Comparison of ENCODE assay signal across 8 cellular contexts in the genomic region with DNA sequence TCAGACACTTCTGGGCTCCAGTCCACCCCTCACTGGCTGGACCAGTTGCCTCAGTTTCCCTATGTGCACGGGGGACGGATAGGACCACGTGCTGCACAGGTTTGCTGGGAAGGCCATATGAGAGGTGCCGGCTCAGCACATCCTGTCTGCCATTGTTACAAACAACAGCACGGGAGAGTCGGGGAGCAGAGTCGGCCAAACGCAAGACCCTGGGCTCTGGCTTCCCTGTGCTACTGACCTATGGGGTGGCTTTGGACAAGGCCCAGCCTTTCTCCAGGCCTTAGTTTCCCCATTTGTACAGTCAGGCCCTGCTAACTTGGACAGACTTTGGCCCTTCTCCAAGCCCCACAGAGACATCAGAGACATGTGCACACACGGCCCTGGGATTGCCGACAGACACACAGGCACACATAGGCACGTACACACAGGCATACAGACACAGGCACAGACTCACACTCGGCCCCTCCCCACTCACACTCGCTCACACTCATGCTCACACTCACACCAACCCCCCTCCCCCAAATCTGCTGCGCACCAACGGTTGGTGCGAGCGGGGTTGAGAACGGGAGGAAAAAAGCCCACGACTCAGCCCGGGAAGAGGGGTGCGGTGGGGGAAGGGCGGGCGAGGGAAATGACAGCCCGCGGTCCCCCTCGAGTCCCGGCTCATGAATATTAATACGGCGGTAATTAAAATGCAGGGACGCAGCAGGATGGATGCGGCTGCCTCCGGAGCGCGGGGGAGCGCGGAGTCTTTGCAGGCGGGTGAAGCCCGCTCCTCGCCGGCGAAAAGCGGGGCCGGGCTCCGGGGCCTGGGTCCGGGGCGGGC.
DNase-seq lines count a peak whose midpoint lies in the region; ATAC-seq, FAIRE-seq and TF ChIP-seq lines count a peak whose summit lies in the region.

No MANE protein-coding gene starts in this region.

- CTCF ChIA-PET in CD4-positive, alpha-beta T cell (lab: Charles Lee), result no interaction called here
- CTCF ChIA-PET in HCT116 (lab: Charles Lee), result no interaction called here
- CTCF ChIA-PET in K562 (lab: Yijun Ruan, JAX; ENCODE audit: low intra/inter-chr PET ratio), result interaction anchor here (0.5 kb wide), 1 partner anchor 122 kb away, joined by 3 read pairs; no protein-coding TSS in a partner anchor

- peak overlapping the region; percentile 77 for H3K27ac ChIP-seq in CD4-positive, alpha-beta T cell (ENCODE audit: low read depth, low read length)
- H3K27ac ChIP-seq in HCT116 (ENCODE audit: low read depth, low read length) (peak overlapping the region; percentile 100), RWPE2 (ENCODE audit: poor library complexity, severe bottlenecking) (peak overlapping the region; percentile 89), K562 (ENCODE audit: extremely low read depth, low read depth, low read length) (peak overlapping the region; percentile 100)

- TF ChIP-seq POLR2A in HCT116 (IDR thresholded peaks at IDR 0.05; ENCODE audit: borderline replicate concordance, extremely low read depth, insufficient read depth, insufficient read length) (peak; percentile 41), K562 (conservative IDR thresholded peaks at IDR 0.05) (peak; percentile 17)

- H3K27me3 Mint-ChIP-seq in CD4-positive, alpha-beta T cell, result peaks cover 5% of the 10 kb centered on the region
- H3K27me3 Mint-ChIP-seq in immature natural killer cell (ENCODE audit: low read depth in 3 of 3), result peaks cover 15 to 32% (median 18%) of the 10 kb centered on the region in 3 donors

- H3K4me2 ChIP-seq in HCT116 (ENCODE audit: low read length) (peak overlapping the region; percentile 92), K562 (ENCODE audit: insufficient read depth, low read length) (peak overlapping the region; percentile 93), skeletal muscle satellite cell (ENCODE audit: low read length) (peak overlapping the region; percentile 76)

- no peak for TF ChIP-seq CTCF in CD4-positive, alpha-beta T cell (IDR thresholded peaks at IDR 0.05)
- TF ChIP-seq CTCF in HCT116 (IDR thresholded peaks at IDR 0.05 in 2 of 3, conservative IDR thresholded peaks at IDR 0.05 in 1 of 3; ENCODE audit: borderline replicate concordance in 1 of 3, insufficient read depth in 1 of 3, low read depth in 2 of 3, low read length in 2 of 3), result no peak
- TF ChIP-seq CTCF in RWPE2 (IDR thresholded peaks at IDR 0.05; ENCODE audit: poor library complexity, severe bottlenecking), result no peak
- TF ChIP-seq CTCF in K562 (IDR thresholded peaks at IDR 0.05 in 2 of 3, conservative IDR thresholded peaks at IDR 0.05 in 1 of 3; ENCODE audit: insufficient read depth in 2 of 3, low read depth in 1 of 3, low read length in 3 of 3), result no peak

- DNase-seq in CD4-positive, alpha-beta T cell, result peak in 9 of 10 experiments; percentile 34 to 61 (median 44)
- no peak for DNase-seq in HCT116 (ENCODE audit: low read depth, low spot score)
- DNase-seq in RWPE2 (ENCODE audit: low spot score), result no peak
- peak; percentile 66 to 77 (median 72) for DNase-seq in K562 (ENCODE audit: extremely low read depth in 1 of 4, low spot score in 3 of 4)
- no peak for DNase-seq in immature natural killer cell
- no peak for DNase-seq in dedifferentiated amniotic fluid mesenchymal stem cell (ENCODE audit: extremely low spot score)

- no peak for TF ChIP-seq EP300 in K562 (IDR thresholded peaks at IDR 0.05; ENCODE audit: low read length)

- H3K4me1 ChIP-seq in HCT116 (ENCODE audit: control insufficient read depth in 1 of 2, insufficient read depth in 2 of 2, low read length in 2 of 2) (peaks cover 86 to 100% of the 10 kb centered on the region in 2 experiments), RWPE2 (ENCODE audit: insufficient read depth, poor library complexity, severe bottlenecking) (peaks cover 31% of the 10 kb centered on the region), K562 (replicated peaks in 1 of 2; ENCODE audit: control insufficient read depth in 2 of 2, insufficient read depth in 2 of 2, low read length in 2 of 2) (peaks cover 71 to 84% of the 10 kb centered on the region in 2 experiments), skeletal muscle satellite cell (ENCODE audit: control insufficient read depth, insufficient read depth, low read length) (peaks cover 81% of the 10 kb centered on the region)

- H3K9ac ChIP-seq in HCT116 (ENCODE audit: low read length) (peak overlapping the region; percentile 89), K562 (ENCODE audit: insufficient read depth in 1 of 2, low read depth in 2 of 2, low read length in 2 of 2) (peak overlapping the region; percentile 92 to 100), skeletal muscle satellite cell (ENCODE audit: low read depth, low read length) (peak overlapping the region; percentile 95)

- H3K27ac Mint-ChIP-seq in CD4-positive, alpha-beta T cell, result peak overlapping the region; percentile 94
- H3K27ac Mint-ChIP-seq in immature natural killer cell, result peak overlapping the region; percentile 89 to 98 (median 95)

- H3K36me3 ChIP-seq in HCT116 (ENCODE audit: control insufficient read depth in 1 of 2, insufficient read depth in 2 of 2, low read length in 2 of 2) (no peaks in the 10 kb centered on the region), RWPE2 (ENCODE audit: low read depth) (peaks cover 3% of the 10 kb centered on the region; the same call in 1 of the 2 replicates), K562 (ENCODE audit: control insufficient read depth, insufficient read depth, low read length) (peaks cover 25% of the 10 kb centered on the region; the same call in 2 of the 3 replicates), skeletal muscle satellite cell (ENCODE audit: insufficient read depth, low read length) (peaks cover 4% of the 10 kb centered on the region)

- no peaks in the 10 kb centered on the region for H3K9me1 ChIP-seq in K562 (ENCODE audit: control insufficient read depth, insufficient read depth, low read length)

- in situ Hi-C loops in K562 (cut with MboI), result loop anchor here (5.0 to 10.0 kb wide), 2 partner anchors 81 to 313 kb away; a partner anchor contains a TSS

- H3K4me1 Mint-ChIP-seq in CD4-positive, alpha-beta T cell (ENCODE audit: low read depth), result peaks cover 63% of the 10 kb centered on the region
- H3K4me1 Mint-ChIP-seq in immature natural killer cell, result peaks cover 21 to 25% of the 10 kb centered on the region in 2 donors

- H3K36me3 Mint-ChIP-seq in CD4-positive, alpha-beta T cell (ENCODE audit: low read depth), result peaks cover 10% of the 10 kb centered on the region
- H3K36me3 Mint-ChIP-seq in immature natural killer cell, result no peaks in the 10 kb centered on the region

- no peaks in the 10 kb centered on the region for H3K9me3 Mint-ChIP-seq in CD4-positive, alpha-beta T cell
- H3K9me3 Mint-ChIP-seq in immature natural killer cell, result no peaks in the 10 kb centered on the region

- TSS peak; percentile 26 for BruUV-seq in HCT116 (replicated peaks; lab: Mats Ljungman, UMichigan)
- TSS peak; percentile 73 for BruUV-seq in K562 (replicated peaks; lab: Mats Ljungman, UMichigan)

- H4K20me1 ChIP-seq in HCT116 (ENCODE audit: insufficient read depth) (no peaks in the 10 kb centered on the region), K562 (replicated peaks; ENCODE audit: control insufficient read depth, insufficient read depth, low read length) (no peaks in the 10 kb centered on the region)

- RAD21 ChIA-PET in HCT116 (lab: Charles Lee; ENCODE audit: low non-redundant PET in 1 of 2, low total read pairs in 2 of 2, uncharacterized antibody in 2 of 2, unreplicated experiment in 2 of 2), result no interaction called here

- no peaks in the 10 kb centered on the region for H3K9me2 ChIP-seq in HCT116 (ENCODE audit: insufficient read depth)

- POLR2A ChIA-PET in CD4-positive, alpha-beta T cell (lab: Charles Lee), result no interaction called here
- POLR2A ChIA-PET in HCT116 (lab: Charles Lee) (interaction anchor here (1.5 kb wide), 1 partner anchor 121 kb away, joined by 7 read pairs; no protein-coding TSS in a partner anchor), K562 (lab: Yijun Ruan, JAX) (no interaction called here)

- H2AFZ ChIP-seq in HCT116 (ENCODE audit: low read depth, low read length, poor library complexity, severe bottlenecking), result no peak overlapping the region
- peak overlapping the region; percentile 84 for H2AFZ ChIP-seq in K562 (ENCODE audit: low read depth, low read length)

- TF ChIP-seq RAD21 in HCT116 (IDR thresholded peaks at IDR 0.05; ENCODE audit: low read depth) (no peak), K562 (CRISPR knock-in tag; conservative IDR thresholded peaks at IDR 0.05 in 1 of 2, IDR thresholded peaks at IDR 0.05 in 1 of 2) (no peak)

- H3K27me3 ChIP-seq in CD4-positive, alpha-beta T cell (ENCODE audit: control insufficient read depth, insufficient read depth, low read length), result no peaks in the 10 kb centered on the region
- no peaks in the 10 kb centered on the region for H3K27me3 ChIP-seq in HCT116 (ENCODE audit: insufficient read depth, low read length)
- no peaks in the 10 kb centered on the region for H3K27me3 ChIP-seq in RWPE2 (ENCODE audit: insufficient read depth, poor library complexity, severe bottlenecking)
- no peaks in the 10 kb centered on the region for H3K27me3 ChIP-seq in K562 (ENCODE audit: control insufficient read depth in 2 of 2, insufficient read depth in 2 of 2, low read length in 2 of 2)
- H3K27me3 ChIP-seq in skeletal muscle satellite cell (ENCODE audit: control insufficient read depth, insufficient read depth, low read length), result no peaks in the 10 kb centered on the region

- no peaks in the 10 kb centered on the region for H3K9me3 ChIP-seq in CD4-positive, alpha-beta T cell (ENCODE audit: control insufficient read depth, low read length)
- H3K9me3 ChIP-seq in HCT116 (ENCODE audit: control insufficient read depth in 1 of 2, insufficient read depth in 1 of 2, low read depth in 1 of 2, low read length in 2 of 2) (no peaks in the 10 kb centered on the region), RWPE2 (ENCODE audit: severe bottlenecking) (no peaks in the 10 kb centered on the region), K562 (replicated peaks; ENCODE audit: control insufficient read depth, insufficient read depth, low read depth, low read length) (no peaks in the 10 kb centered on the region), skeletal muscle satellite cell (replicated peaks; ENCODE audit: low read length) (no peaks in the 10 kb centered on the region)

- peak overlapping the region; percentile 2 to 58 for H3K4me3 ChIP-seq in HCT116 (replicated peaks in 1 of 2; ENCODE audit: low read depth in 1 of 2, low read length in 2 of 2)
- peak overlapping the region; percentile 32 for H3K4me3 ChIP-seq in RWPE2 (ENCODE audit: severe bottlenecking)
- peak overlapping the region; percentile 67 for H3K4me3 ChIP-seq in K562
- H3K4me3 ChIP-seq in skeletal muscle satellite cell (ENCODE audit: low read length), result peak overlapping the region; percentile 61

- peak overlapping the region; percentile 83 for H3K4me3 Mint-ChIP-seq in CD4-positive, alpha-beta T cell
- H3K4me3 Mint-ChIP-seq in immature natural killer cell, result peak overlapping the region; percentile 79 to 86 (median 83)

- 22% methylated on average over 18 of the region's 46 CpGs for WGBS in K562 (ENCODE audit: insufficient coverage, low coverage, missing lambda C conversion rate)

- FAIRE-seq in K562 (lab: Jason Lieb, UNC), result peak; percentile 26

- intact Hi-C loops in CD4-positive, alpha-beta T cell (cut with DNase I, micrococcal nuclease), result loop anchor here (1.0 to 10.0 kb wide), 6 partner anchors 8 to 316 kb away; no protein-coding TSS in a partner anchor
- intact Hi-C loops in HCT116 (cut with micrococcal nuclease) (loop anchor here (1.0 to 5.0 kb wide), 5 partner anchors 122 to 349 kb away; no protein-coding TSS in a partner anchor), K562 (cut with micrococcal nuclease) (loop anchor here (2.0 to 5.0 kb wide), 4 partner anchors 81 to 313 kb away; no protein-coding TSS in a partner anchor)

- peaks cover 40% of the 10 kb centered on the region for H3K79me2 ChIP-seq in HCT116 (ENCODE audit: insufficient read depth, low read length)
- H3K79me2 ChIP-seq in K562 (ENCODE audit: control insufficient read depth, insufficient read depth, low read length), result peaks cover 41% of the 10 kb centered on the region

- ATAC-seq in CD4-positive, alpha-beta T cell (ENCODE audit: poor library complexity), result peak; percentile 13
- ATAC-seq in HCT116, result peak; percentile 18
- ATAC-seq in RWPE2 (ENCODE audit: low read depth), result peak; percentile 10
- ATAC-seq in K562, result peak; percentile 38
- ATAC-seq in HG03520 (IDR thresholded peaks at IDR 0.05; ENCODE audit: unreplicated experiment), result no peak

Comparison
In these comparisons a context has a peak if more than half of its experiments do, and no peak if none do; other contexts are left out.
1. DNase-seq: peak in CD4-positive, alpha-beta T cell (9 of 10) and K562 (4 of 4); none in HCT116 (single experiment), RWPE2 (single experiment), immature natural killer cell (0 of 3) and dedifferentiated amniotic fluid mesenchymal stem cell (single experiment).
2. Peak in every context shown above with its lines, with median percentiles within 50 percentile points of each other: H3K27ac ChIP-seq, H3K4me2 ChIP-seq, H3K4me3 ChIP-seq and H3K9ac ChIP-seq.